9 cellular contexts compared by ENCODE assay signal in genomic region chr4:2462218-2462991, GRCh38. TPM values are rescaled to one million over a fixed set of nuclear protein-coding genes. Genes with fewer than 3 reads are reported as not detected.
DNase-seq lines count a peak whose midpoint lies in the region; ATAC-seq, FAIRE-seq and TF ChIP-seq lines count a peak whose summit lies in the region.
"Had no signal": no experiment of that assay in that cellular context is flagged by ENCODE, and none has a peak within 500 bp of the region (broad histone marks: within the 10 kb centered on the region; RNA-seq: fewer than 3 reads in every experiment).

No MANE protein-coding gene starts in this region.

- DNase-seq in Caco-2 (peak in 1 of 2 experiments; percentile 84), HUDEP-2 (lab: John Stamatoyannopoulos, UW; ENCODE audit: unreplicated experiment in 76 of 76) (peak in 53 of 76 experiments; percentile 2 to 65 (median 38)), SK-N-MC (ENCODE audit: low read depth, low spot score) (no peak), Right ventricle myocardium superior (peak; percentile 77), pancreas (peak; percentile 60 to 87 (median 66)), tibial artery (peak; percentile 42 to 75)
- DNase-seq in activated naive CD8-positive, alpha-beta T cell treated with anti-CD3 and anti-CD28 coated beads for 36 hours = peak; percentile 80

- 7 to 13% methylated on average over 50 to 99 of the region's 99 CpGs for WGBS in pancreas, 2 donors

- H3K27ac ChIP-seq in SK-N-MC = no peak overlapping the region
- peak overlapping the region in 1 of 4 donors; percentile 17 for H3K27ac ChIP-seq in pancreas
- peak overlapping the region in 1 of 2 donors; percentile 47 for H3K27ac ChIP-seq in tibial artery
- H3K27ac ChIP-seq: epithelial cell of prostate had no signal

- BruUV-seq in Caco-2 (replicated peaks; lab: Mats Ljungman, UMichigan) = no TSS peak

- TF ChIP-seq CTCF in Caco-2 (IDR thresholded peaks at IDR 0.05; ENCODE audit: insufficient read depth in 1 of 2, low read depth in 1 of 2, low read length in 1 of 2, severe bottlenecking in 1 of 2, unreplicated experiment in 1 of 2) (peak; percentile 26 to 54), pancreas (IDR thresholded peaks at IDR 0.05) (peak in 3 of 4 donors; percentile 28 to 46 (median 29)), tibial artery (IDR thresholded peaks at IDR 0.05) (peak; percentile 58 to 62)

- peak overlapping the region; percentile 70 for H3K4me3 Mint-ChIP-seq in Caco-2 (ENCODE audit: unreplicated experiment)
- H3K4me3 Mint-ChIP-seq in activated naive CD8-positive, alpha-beta T cell treated with anti-CD3 and anti-CD28 coated beads for 36 hours = peak overlapping the region; percentile 71

- no peaks in the 10 kb centered on the region for H3K27me3 Mint-ChIP-seq in Caco-2 (ENCODE audit: insufficient read depth, unreplicated experiment)
- H3K27me3 Mint-ChIP-seq in activated naive CD8-positive, alpha-beta T cell treated with anti-CD3 and anti-CD28 coated beads for 36 hours = peaks cover 8% of the 10 kb centered on the region

- H3K9me3 Mint-ChIP-seq in Caco-2 (ENCODE audit: unreplicated experiment) = no peaks in the 10 kb centered on the region
- H3K9me3 Mint-ChIP-seq in activated naive CD8-positive, alpha-beta T cell treated with anti-CD3 and anti-CD28 coated beads for 36 hours = no peaks in the 10 kb centered on the region

- H3K9me3 ChIP-seq in Caco-2 = no peaks in the 10 kb centered on the region
- no peaks in the 10 kb centered on the region for H3K9me3 ChIP-seq in SK-N-MC (ENCODE audit: low read depth, low read length)
- no peaks in the 10 kb centered on the region for H3K9me3 ChIP-seq in pancreas
- no peaks in the 10 kb centered on the region for H3K9me3 ChIP-seq in tibial artery

- H3K4me1 ChIP-seq in Caco-2 = peaks cover 3% of the 10 kb centered on the region; the same call in 1 of the 2 replicates
- peaks cover 0 to 4% (median 3%) of the 10 kb centered on the region in 3 donors for H3K4me1 ChIP-seq in pancreas
- H3K4me1 ChIP-seq in tibial artery = peaks cover 0 to 19% (median 13%) of the 10 kb centered on the region in 4 donors

- H3K36me3 ChIP-seq in Caco-2 (ENCODE audit: control insufficient read depth, insufficient read depth, low read length) (no peaks in the 10 kb centered on the region), SK-N-MC (ENCODE audit: insufficient read depth, low read length) (no peaks in the 10 kb centered on the region), pancreas (no peaks in the 10 kb centered on the region), tibial artery (no peaks in the 10 kb centered on the region)

- H3K27ac Mint-ChIP-seq in Caco-2 (ENCODE audit: unreplicated experiment) = peak overlapping the region; percentile 39
- peak overlapping the region; percentile 49 for H3K27ac Mint-ChIP-seq in activated naive CD8-positive, alpha-beta T cell treated with anti-CD3 and anti-CD28 coated beads for 36 hours

- H3K4me3 ChIP-seq in Caco-2 (ENCODE audit: low read depth, low read length) (peak overlapping the region; percentile 33), SK-N-MC (peak overlapping the region; percentile 76), pancreas (peak overlapping the region; percentile 30 to 63 (median 40)), tibial artery (peak overlapping the region; percentile 53 to 62)

- H3K27me3 ChIP-seq in Caco-2 (replicated peaks; ENCODE audit: control insufficient read depth, insufficient read depth, low read length) = no peaks in the 10 kb centered on the region
- H3K27me3 ChIP-seq in pancreas = no peaks in the 10 kb centered on the region
- H3K27me3 ChIP-seq in tibial artery = peaks cover 0 to 21% of the 10 kb centered on the region in 2 donors

- H3K9ac ChIP-seq in SK-N-MC (ENCODE audit: insufficient read length) = peak overlapping the region; percentile 41

- intact Hi-C loops in Caco-2 (cut with micrococcal nuclease; ENCODE audit: unreplicated experiment) (loop anchor here (1.0 to 5.0 kb wide), 3 partner anchors 45 to 242 kb away; partner anchors contain the start of genes CFAP99, HAUS3, POLN and ZFYVE28), Right ventricle myocardium superior (cut with DNase I) (loop anchor here (5.0 kb wide), 1 partner anchor 245 kb away; no protein-coding TSS in a partner anchor), pancreas (cut with DNase I) (no loop called here), tibial artery (cut with DNase I; ENCODE audit: low total_unique reads) (loop anchor here (5.0 kb wide), 3 partner anchors 45 to 245 kb away; partner anchors contain the start of genes CFAP99, HAUS3, POLN and ZFYVE28)

- POLR2A ChIA-PET in Caco-2 (lab: Charles Lee) = interaction anchor here (0.6 to 1.2 kb wide), 3 partner anchors 74 to 200 kb away, joined by 3 to 4 read pairs (median 4); partner anchors contain the start of gene FAM193A

- peak; percentile 66 for ATAC-seq in GM21360 (IDR thresholded peaks at IDR 0.05; ENCODE audit: unreplicated experiment)
- ATAC-seq in Right ventricle myocardium superior (ENCODE audit: poor library complexity) = peak; percentile 96
- peak; percentile 88 to 95 (median 95) for ATAC-seq in pancreas

- H3K4me1 Mint-ChIP-seq in Caco-2 (ENCODE audit: low read depth, unreplicated experiment) = peaks cover 8% of the 10 kb centered on the region
- peaks cover 5% of the 10 kb centered on the region for H3K4me1 Mint-ChIP-seq in activated naive CD8-positive, alpha-beta T cell treated with anti-CD3 and anti-CD28 coated beads for 36 hours

- CTCF ChIA-PET in Caco-2 (lab: Charles Lee) = interaction anchor here (0.6 to 1.5 kb wide), 3 partner anchors 59 to 242 kb away, joined by 3 to 14 read pairs (median 6); partner anchors contain the start of gene MXD4

- no peak for FAIRE-seq in pancreas (lab: Jason Lieb, UNC)

- peaks cover 5% of the 10 kb centered on the region for H3K36me3 Mint-ChIP-seq in Caco-2 (ENCODE audit: insufficient read depth, unreplicated experiment)
- H3K36me3 Mint-ChIP-seq in activated naive CD8-positive, alpha-beta T cell treated with anti-CD3 and anti-CD28 coated beads for 36 hours = peaks cover 3% of the 10 kb centered on the region

RNA-seq across cellular contexts. Expression of gene RNF4, which starts 6.5 kb away (rescaled TPM):
- total RNA-seq in Caco-2 (2022) (69.0 and 75.4 TPM in 2 replicates), Right ventricle myocardium superior (22.3 TPM), pancreas (10 to 100 TPM; 17.8 to 30.3 (median 25.9) TPM)
- total RNA-seq in activated naive CD8-positive, alpha-beta T cell treated with anti-CD3 and anti-CD28 coated beads for 36 hours = 10 to 100 TPM; 93.3 to 94.5 TPM
- polyA plus RNA-seq in pancreas = 10 to 100 TPM; 11.7 to 16.5 TPM

RNA-seq across cellular contexts. Expression of gene CFAP99, which starts 43.6 kb away (rescaled TPM):
- total RNA-seq in Caco-2 (2022) (not detected in 2 replicates), Right ventricle myocardium superior (not detected), pancreas (1 to 10 TPM in 1 of 6 donors, under 1 TPM in 5; 0.28 to 1.1 (median 0.58) TPM)
- not detected for total RNA-seq in activated naive CD8-positive, alpha-beta T cell treated with anti-CD3 and anti-CD28 coated beads for 36 hours
- polyA plus RNA-seq in pancreas = 1 to 10 TPM in 1 of 2 donors, under 1 TPM in 1; 0.87 to 1.6 TPM

RNA-seq across cellular contexts. Expression of gene ZFYVE28, which starts 44.0 kb away (rescaled TPM):
- total RNA-seq in Caco-2 (2022) = 0.70 and 0.82 TPM in 2 replicates
- 1 to 10 TPM; 3.8 to 4.6 TPM for total RNA-seq in activated naive CD8-positive, alpha-beta T cell treated with anti-CD3 and anti-CD28 coated beads for 36 hours
- total RNA-seq in Right ventricle myocardium superior = 6.7 TPM
- total RNA-seq in pancreas = 1 to 10 TPM; 3.8 to 7.5 (median 5.1) TPM
- 10 to 100 TPM; 12.1 to 13.4 TPM for polyA plus RNA-seq in pancreas

Comparison
In these comparisons a context has a peak if more than half of its experiments do, and no peak if none do; other contexts are left out.
1. intact Hi-C loops: an anchor here in Caco-2 (1.0 to 5.0 kb wide), Right ventricle myocardium superior (5.0 kb wide) and tibial artery (5.0 kb wide); none called in pancreas.